13 cellular contexts compared by ENCODE assay signal in the genomic region with DNA sequence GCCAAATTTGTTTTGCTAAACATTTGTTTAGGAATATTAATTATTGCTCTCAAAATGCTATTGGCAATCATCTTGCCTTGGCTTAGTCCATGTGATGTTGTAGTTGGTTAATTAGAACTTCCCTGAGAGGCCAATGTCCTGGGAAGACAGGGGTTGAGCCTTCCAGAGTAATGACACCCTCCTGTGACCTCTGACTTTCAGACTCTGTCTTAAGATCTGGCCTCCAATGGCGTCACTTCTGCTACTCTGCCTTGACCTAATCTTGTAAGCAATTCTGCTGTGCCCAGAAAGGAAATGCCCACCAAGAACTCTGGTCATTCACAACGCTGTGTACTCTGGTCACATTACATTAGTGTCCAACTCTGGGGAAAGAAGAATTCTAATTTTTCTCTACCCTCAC.
"Had no signal": no experiment of that assay in that cellular context is flagged by ENCODE, and none has a peak within 500 bp of the region (broad histone marks: within the 10 kb centered on the region; RNA-seq: fewer than 3 reads in every experiment).

No MANE protein-coding gene starts in this region.

- H3K36me3 ChIP-seq: colonic mucosa had no signal

- H3K4me3 Mint-ChIP-seq: activated naive CD4-positive, alpha-beta T cell treated with anti-CD3 and anti-CD28 coated beads, Interleukin-2, amount 50 U/mL, for 24 hours; activated T-cell treated with anti-CD3 and anti-CD28 coated beads, Interleukin-2, amount 50 U/mL, for 72 hours; nephron; stimulated activated naive CD8-positive, alpha-beta T cell treated with anti-CD3 and anti-CD28 coated beads, Interleukin-15, Interleukin-2, amounts not matched to agents 100 ng/mL and 50 ng/mL, for 24 hours; T-helper 1 cell treated with Interleukin-12 subunit alpha and Interleukin-12 subunit beta and Interleukin-4 antibody, amounts not matched to agents 30 μg/mL and 1 μg/mL, for 36 hours had no signal

- H3K27ac Mint-ChIP-seq: activated naive CD4-positive, alpha-beta T cell treated with anti-CD3 and anti-CD28 coated beads, Interleukin-2, amount 50 U/mL, for 24 hours; activated T-cell treated with anti-CD3 and anti-CD28 coated beads, Interleukin-2, amount 50 U/mL, for 72 hours; progenitor cell of endocrine pancreas; stimulated activated naive CD8-positive, alpha-beta T cell treated with anti-CD3 and anti-CD28 coated beads, Interleukin-15, Interleukin-2, amounts not matched to agents 100 ng/mL and 50 ng/mL, for 24 hours; T-helper 1 cell treated with Interleukin-12 subunit alpha and Interleukin-12 subunit beta and Interleukin-4 antibody, amounts not matched to agents 30 μg/mL and 1 μg/mL, for 36 hours had no signal

- H3K9me3 ChIP-seq: colonic mucosa, transverse colon had no signal

- DNase-seq: activated CD4-positive, alpha-beta T cell treated with anti-CD3 and anti-CD28 coated beads for 1 hour; activated CD8-positive, alpha-beta memory T cell treated with anti-CD3 and anti-CD28 coated beads for 24 hours; activated CD8-positive, alpha-beta memory T cell treated with anti-CD3 and anti-CD28 coated beads, Interleukin-2, amount 50 U/mL, for 48 hours; activated effector memory CD4-positive, alpha-beta T cell treated with anti-CD3 and anti-CD28 coated beads, Interleukin-2, amount 50 U/mL, for 16 hours; activated T-cell treated with anti-CD3 and anti-CD28 coated beads, Interleukin-2, amount 50 U/mL, for 72 hours; colonic mucosa; occipital lobe; transverse colon had no signal

- H3K27me3 ChIP-seq: colonic mucosa, transverse colon had no signal

- ATAC-seq: activated T-cell treated with anti-CD3 and anti-CD28 coated beads, Interleukin-2, amount 50 U/mL, for 72 hours had no signal

- H3K27ac ChIP-seq: colonic mucosa, transverse colon had no signal

- H3K36me3 Mint-ChIP-seq: activated naive CD4-positive, alpha-beta T cell treated with anti-CD3 and anti-CD28 coated beads, Interleukin-2, amount 50 U/mL, for 24 hours had no signal

- H3K4me1 Mint-ChIP-seq: activated naive CD4-positive, alpha-beta T cell treated with anti-CD3 and anti-CD28 coated beads, Interleukin-2, amount 50 U/mL, for 24 hours had no signal

- H3K9me3 Mint-ChIP-seq: activated naive CD4-positive, alpha-beta T cell treated with anti-CD3 and anti-CD28 coated beads, Interleukin-2, amount 50 U/mL, for 24 hours; activated T-cell treated with anti-CD3 and anti-CD28 coated beads, Interleukin-2, amount 50 U/mL, for 72 hours; nephron; stimulated activated naive CD8-positive, alpha-beta T cell treated with anti-CD3 and anti-CD28 coated beads, Interleukin-15, Interleukin-2, amounts not matched to agents 100 ng/mL and 50 ng/mL, for 24 hours; T-helper 1 cell treated with Interleukin-12 subunit alpha and Interleukin-12 subunit beta and Interleukin-4 antibody, amounts not matched to agents 30 μg/mL and 1 μg/mL, for 36 hours had no signal

- H3K4me3 ChIP-seq: colonic mucosa, transverse colon had no signal

- H3K27me3 Mint-ChIP-seq: progenitor cell of endocrine pancreas had no signal
